ENCODE assay signal across 16 cellular contexts in genomic region chr11:31106326-31106725, GRCh38.
DNase-seq lines count a peak whose midpoint lies in the region; ATAC-seq and TF ChIP-seq lines count a peak whose summit lies in the region.
"Had no signal": no experiment of that assay in that cellular context is flagged by ENCODE, and none has a peak within 500 bp of the region (broad histone marks: within the 10 kb centered on the region; RNA-seq: fewer than 3 reads in every experiment).

No MANE protein-coding gene starts in this region.

- TF ChIP-seq CTCF in A673 (conservative IDR thresholded peaks at IDR 0.05; ENCODE audit: low read depth, low read length) (no peak), brain (conservative IDR thresholded peaks at IDR 0.05) (no peak), Caco-2 (IDR thresholded peaks at IDR 0.05; ENCODE audit: insufficient read depth in 1 of 2, low read depth in 1 of 2, low read length in 1 of 2, severe bottlenecking in 1 of 2, unreplicated experiment in 1 of 2) (no peak)

- CTCF ChIA-PET in A673 (lab: Charles Lee): interaction anchor here (0.6 to 3.3 kb wide), 25 partner anchors 9 to 1191 kb away, joined by 3 to 50 read pairs (median 6); partner anchors contain the start of genes DCDC1 and DNAJC24
- CTCF ChIA-PET in Caco-2 (lab: Charles Lee): interaction anchor here (0.6 to 2.0 kb wide), 15 partner anchors 9 to 1070 kb away, joined by 3 to 25 read pairs (median 4); partner anchors contain the start of genes DCDC1 and DNAJC24

- H3K9me3 ChIP-seq in A673 (ENCODE audit: low read depth, low read length, poor library complexity, severe bottlenecking): no peaks in the 10 kb centered on the region
- no peaks in the 10 kb centered on the region for H3K9me3 ChIP-seq in Caco-2
- H3K9me3 ChIP-seq: sigmoid colon, thyroid gland had no signal

- H3K4me3 Mint-ChIP-seq in brain (peak overlapping the region in 1 of 5 experiments; percentile 3), Caco-2 (ENCODE audit: unreplicated experiment) (no peak overlapping the region)
- H3K4me3 Mint-ChIP-seq: activated naive CD4-positive, alpha-beta T cell treated with anti-CD3 and anti-CD28 coated beads, Interleukin-2, amount 50 U/mL, for 24 hours; stimulated activated naive CD8-positive, alpha-beta T cell treated with anti-CD3 and anti-CD28 coated beads, Interleukin-15, amount 100 ng/mL, for 72 hours had no signal

- H3K4me1 Mint-ChIP-seq in brain (peaks cover 40% of the 10 kb centered on the region), Caco-2 (ENCODE audit: low read depth, unreplicated experiment) (peaks cover 8% of the 10 kb centered on the region)
- H3K4me1 Mint-ChIP-seq: activated naive CD4-positive, alpha-beta T cell treated with anti-CD3 and anti-CD28 coated beads, Interleukin-2, amount 50 U/mL, for 24 hours; stimulated activated naive CD8-positive, alpha-beta T cell treated with anti-CD3 and anti-CD28 coated beads, Interleukin-15, amount 100 ng/mL, for 72 hours had no signal

- peak; percentile 50 for DNase-seq in A673 (ENCODE audit: low spot score)
- DNase-seq in NCI-H2227 treated with DMSO at 0.1 percent for 48 hours (lab: John Stamatoyannopoulos, UW): peak; percentile 97
- DNase-seq in Caco-2: no peak
- no peak for DNase-seq in putamen (ENCODE audit: low spot score)
- DNase-seq in HuH-7 (ENCODE audit: low spot score): no peak
- DNase-seq: aorta, NCI-H187 treated with DMSO at 0.1 percent for 48 hours, sigmoid colon had no signal

- H3K27me3 Mint-ChIP-seq in brain (no peaks in the 10 kb centered on the region), Caco-2 (ENCODE audit: insufficient read depth, unreplicated experiment) (peaks cover 7% of the 10 kb centered on the region)
- H3K27me3 Mint-ChIP-seq: stimulated activated naive CD8-positive, alpha-beta T cell treated with anti-CD3 and anti-CD28 coated beads, Interleukin-15, amount 100 ng/mL, for 72 hours had no signal

- BruUV-seq in A673 (replicated peaks; lab: Mats Ljungman, UMichigan) (no TSS peak), Caco-2 (replicated peaks; lab: Mats Ljungman, UMichigan) (no TSS peak)

- H3K27ac Mint-ChIP-seq in brain (peak overlapping the region in 3 of 5 experiments; percentile 18 to 86 (median 62)), Caco-2 (ENCODE audit: unreplicated experiment) (no peak overlapping the region)
- H3K27ac Mint-ChIP-seq: activated naive CD4-positive, alpha-beta T cell treated with anti-CD3 and anti-CD28 coated beads, Interleukin-2, amount 50 U/mL, for 24 hours; stimulated activated naive CD8-positive, alpha-beta T cell treated with anti-CD3 and anti-CD28 coated beads, Interleukin-15, amount 100 ng/mL, for 72 hours had no signal

- H3K27ac ChIP-seq in A673 (ENCODE audit: low read depth, low read length, poor library complexity, severe bottlenecking): no peak overlapping the region
- H3K27ac ChIP-seq: dorsolateral prefrontal cortex, sigmoid colon, thyroid gland had no signal

- H3K27me3 ChIP-seq in A673 (replicated peaks; ENCODE audit: insufficient read depth, low read depth, low read length, poor library complexity): no peaks in the 10 kb centered on the region
- no peaks in the 10 kb centered on the region for H3K27me3 ChIP-seq in Caco-2 (replicated peaks; ENCODE audit: control insufficient read depth, insufficient read depth, low read length)
- H3K27me3 ChIP-seq: sigmoid colon, thyroid gland had no signal

- H3K4me1 ChIP-seq in A673 (ENCODE audit: insufficient read depth, low read length, poor library complexity, severe bottlenecking) (peaks cover 23% of the 10 kb centered on the region), Caco-2 (no peaks in the 10 kb centered on the region)
- H3K4me1 ChIP-seq: sigmoid colon, thyroid gland had no signal

- no peaks in the 10 kb centered on the region for H3K36me3 ChIP-seq in A673 (ENCODE audit: insufficient read depth, low read length, poor library complexity, severe bottlenecking)
- H3K36me3 ChIP-seq in Caco-2 (ENCODE audit: control insufficient read depth, insufficient read depth, low read length): no peaks in the 10 kb centered on the region
- H3K36me3 ChIP-seq: sigmoid colon, thyroid gland had no signal

- H3K36me3 Mint-ChIP-seq in brain (no peaks in the 10 kb centered on the region), Caco-2 (ENCODE audit: insufficient read depth, unreplicated experiment) (no peaks in the 10 kb centered on the region)
- H3K36me3 Mint-ChIP-seq: activated naive CD4-positive, alpha-beta T cell treated with anti-CD3 and anti-CD28 coated beads, Interleukin-2, amount 50 U/mL, for 24 hours had no signal

- H3K4me3 ChIP-seq in A673 (ENCODE audit: low read depth, low read length, poor library complexity, severe bottlenecking) (no peak overlapping the region), Caco-2 (ENCODE audit: low read depth, low read length) (no peak overlapping the region)
- H3K4me3 ChIP-seq: dorsolateral prefrontal cortex, K562, sigmoid colon, thyroid gland had no signal

- ATAC-seq in GM19455 (IDR thresholded peaks at IDR 0.05; ENCODE audit: unreplicated experiment) (peak; percentile 9), HG02642 (IDR thresholded peaks at IDR 0.05; ENCODE audit: poor library complexity, unreplicated experiment) (no peak)

- POLR2A ChIA-PET in A673 (lab: Charles Lee; ENCODE audit: low non-redundant PET) (interaction anchor here (0.5 to 0.7 kb wide), 4 partner anchors 55 to 946 kb away, joined by 3 to 8 read pairs (median 3); no protein-coding TSS in a partner anchor), Caco-2 (lab: Charles Lee) (interaction anchor here (0.5 kb wide), 1 partner anchor 20 kb away, joined by 3 read pairs; no protein-coding TSS in a partner anchor)

- H3K9me3 Mint-ChIP-seq in brain (no peaks in the 10 kb centered on the region), Caco-2 (ENCODE audit: unreplicated experiment) (no peaks in the 10 kb centered on the region)
- H3K9me3 Mint-ChIP-seq: activated naive CD4-positive, alpha-beta T cell treated with anti-CD3 and anti-CD28 coated beads, Interleukin-2, amount 50 U/mL, for 24 hours; stimulated activated naive CD8-positive, alpha-beta T cell treated with anti-CD3 and anti-CD28 coated beads, Interleukin-15, amount 100 ng/mL, for 72 hours had no signal

- intact Hi-C loops in A673 (cut with micrococcal nuclease; ENCODE audit: unreplicated experiment): loop anchor here (5.0 to 10.0 kb wide), 7 partner anchors 238 to 1191 kb away; partner anchors contain the start of gene PAX6
- intact Hi-C loops in Caco-2 (cut with micrococcal nuclease; ENCODE audit: unreplicated experiment): loop anchor here (2.0 to 5.0 kb wide), 3 partner anchors 536 to 1066 kb away; no protein-coding TSS in a partner anchor

Comparison
In these comparisons a context has a peak if more than half of its experiments do, and no peak if none do; other contexts are left out.
1. DNase-seq: peak in A673 (single experiment) and NCI-H2227 treated with DMSO at 0.1 percent for 48 hours (single experiment); none in Caco-2 (0 of 2), putamen (single experiment) and HuH-7 (single experiment).